In genomic region chr1:209793711-209794110, GRCh38 we compare ENCODE assay signal across 3 cellular contexts. TPM values are rescaled to one million over a fixed set of nuclear protein-coding genes. Genes with fewer than 3 reads are reported as not detected.
"Had no signal": no experiment of that assay in that cellular context is flagged by ENCODE, and none has a peak within 500 bp of the region (broad histone marks: within the 10 kb centered on the region; RNA-seq: fewer than 3 reads in every experiment).

No MANE protein-coding gene starts in this region.

RNA-seq across cellular contexts. Expression of gene IRF6, which starts 12.2 kb away (rescaled TPM):
- total RNA-seq: LHCN-M2 had no signal

RNA-seq across cellular contexts. Expression of gene TRAF3IP3, which starts 37.9 kb away (rescaled TPM):
- total RNA-seq: LHCN-M2, M059J, NCI-H460 had no signal
